In genomic region chr19:39833464-39834286, GRCh38 we compare ENCODE assay signal across 8 cellular contexts. TPM values are rescaled to one million over a fixed set of nuclear protein-coding genes. Genes with fewer than 3 reads are reported as not detected.
DNase-seq lines count a peak whose midpoint lies in the region; ATAC-seq, FAIRE-seq and TF ChIP-seq lines count a peak whose summit lies in the region.

Gene DYRK1B, minus strand, starts transcription at chr19:39834162. Its CDS starts 2,295 bp downstream, at chr19:39831867.

- H3F3A ChIP-seq in PC-9 (ENCODE audit: insufficient read depth, low read depth), result 0 out of 2 replicates have a peak, but pooled peaks cover 3% of the 10 kb centered on the region

- H3K27ac ChIP-seq in PC-9, result no peak within 1 kb of the TSS

- H3K4me3 ChIP-seq in PC-9 (no peak within 1 kb of the TSS), fibroblast of mammary gland (ENCODE audit: control insufficient read depth, low read depth, low read length) (peak within 1 kb of the TSS; percentile 79)

- no peaks in the 10 kb centered on the region for H3K9me2 ChIP-seq in PC-9 (ENCODE audit: insufficient read depth)

- peak within 1 kb of the TSS; percentile 88 to 97 (median 94) for H3K27ac Mint-ChIP-seq in naive B cell

- no peaks in the 10 kb centered on the region for H3K27me3 ChIP-seq in PC-9 (ENCODE audit: insufficient read depth, low read depth)

- TF ChIP-seq CTCF in PC-9 (conservative IDR thresholded peaks at IDR 0.05) (no peak), fibroblast of mammary gland (conservative IDR thresholded peaks at IDR 0.05; ENCODE audit: control insufficient read depth, insufficient read depth, low read depth, low read length) (no peak)

- BruUV-seq in PC-9 (replicated peaks; lab: Mats Ljungman, UMichigan), result TSS peak; percentile 32

- peaks cover 30 to 40% (median 31%) of the 10 kb centered on the region in 3 donors for H3K4me1 Mint-ChIP-seq in naive B cell

- no peaks in the 10 kb centered on the region for H3K9me3 ChIP-seq in PC-9 (ENCODE audit: insufficient read depth, low read depth)

- peaks cover 38% of the 10 kb centered on the region for H3K36me3 ChIP-seq in PC-9 (ENCODE audit: low read depth)

- CTCF ChIA-PET in PC-9 (lab: Charles Lee), result interaction anchor here (0.5 to 1.0 kb wide), 3 partner anchors 13 to 404 kb away, joined by 3 to 4 read pairs (median 3); partner anchors contain the start of gene FBL

- no peak within 1 kb of the TSS for H2AFZ ChIP-seq in PC-9

- H4K20me1 ChIP-seq in PC-9 (ENCODE audit: insufficient read depth), result 0 out of 2 replicates have a peak, but pooled peaks cover 4% of the 10 kb centered on the region

- POLR2A ChIA-PET in PC-9 (lab: Charles Lee; ENCODE audit: unreplicated experiment), result interaction anchor here (0.6 to 1.0 kb wide), 8 partner anchors 13 to 775 kb away, joined by 3 to 13 read pairs (median 7); partner anchors contain the start of genes PSMC4 and RPS16

- H3K9me3 Mint-ChIP-seq in naive B cell, result peaks cover 0 to 2% (median 0%) of the 10 kb centered on the region in 7 donors

- intact Hi-C loops in PC-9 (cut with micrococcal nuclease; ENCODE audit: unreplicated experiment), result no loop called here

- H3K4me2 ChIP-seq in PC-9, result no peak within 1 kb of the TSS

- FAIRE-seq in HTR-8/SVneo (lab: Jason Lieb, UNC), result peak; percentile 99

- no peaks in the 10 kb centered on the region for H3K79me2 ChIP-seq in PC-9 (ENCODE audit: low read depth)

- DNase-seq in COR-L47 (lab: John Stamatoyannopoulos, UW) (peak; percentile 98), HTR-8/SVneo (ENCODE audit: insufficient read length, low spot score) (peak; percentile 98), PC-9 (peak in 1 of 2 experiments; percentile 95), fibroblast of mammary gland (ENCODE audit: low read depth) (peak; percentile 96), naive B cell (peak; percentile 96)
- DNase-seq in activated T-helper 9 cell treated with anti-CD3 and anti-CD28 coated beads, Interleukin-2, amount 50 U/mL, for 16 hours (ENCODE audit: low read depth), result peak; percentile 95
- DNase-seq in stimulated activated CD8-positive, alpha-beta memory T cell treated with anti-CD3 and anti-CD28 coated beads, Interleukin-7, amount 100 ng/mL, for 48 hours (ENCODE audit: extremely low read depth in 1 of 2, low read depth in 1 of 2), result peak; percentile 91 to 95

- ATAC-seq in GM21360 (IDR thresholded peaks at IDR 0.05; ENCODE audit: unreplicated experiment) (peak; percentile 74), naive B cell (ENCODE audit: low read depth in 2 of 2) (peak; percentile 91 to 92)

- peak within 1 kb of the TSS; percentile 69 to 96 (median 87) for H3K4me3 Mint-ChIP-seq in naive B cell

- no peaks in the 10 kb centered on the region for H3K27me3 Mint-ChIP-seq in naive B cell

- peaks cover 13 to 29% of the 10 kb centered on the region in 2 donors for H3K36me3 Mint-ChIP-seq in naive B cell

- no peaks in the 10 kb centered on the region for H3K4me1 ChIP-seq in PC-9 (replicated peaks; ENCODE audit: insufficient read depth)

RNA-seq across cellular contexts. Expression of gene DYRK1B, which starts in this region (rescaled TPM):
- total RNA-seq in PC-9 (2021), result 29.9 and 39.5 TPM in 2 replicates
- 10 to 100 TPM in 4 of 6 donors, 1 to 10 TPM in 2; 8.8 to 15.9 (median 10.5) TPM for polyA plus RNA-seq in naive B cell (ENCODE audit: low read depth in 6 of 6)
